11 cellular contexts compared by ENCODE assay signal in the genomic region with DNA sequence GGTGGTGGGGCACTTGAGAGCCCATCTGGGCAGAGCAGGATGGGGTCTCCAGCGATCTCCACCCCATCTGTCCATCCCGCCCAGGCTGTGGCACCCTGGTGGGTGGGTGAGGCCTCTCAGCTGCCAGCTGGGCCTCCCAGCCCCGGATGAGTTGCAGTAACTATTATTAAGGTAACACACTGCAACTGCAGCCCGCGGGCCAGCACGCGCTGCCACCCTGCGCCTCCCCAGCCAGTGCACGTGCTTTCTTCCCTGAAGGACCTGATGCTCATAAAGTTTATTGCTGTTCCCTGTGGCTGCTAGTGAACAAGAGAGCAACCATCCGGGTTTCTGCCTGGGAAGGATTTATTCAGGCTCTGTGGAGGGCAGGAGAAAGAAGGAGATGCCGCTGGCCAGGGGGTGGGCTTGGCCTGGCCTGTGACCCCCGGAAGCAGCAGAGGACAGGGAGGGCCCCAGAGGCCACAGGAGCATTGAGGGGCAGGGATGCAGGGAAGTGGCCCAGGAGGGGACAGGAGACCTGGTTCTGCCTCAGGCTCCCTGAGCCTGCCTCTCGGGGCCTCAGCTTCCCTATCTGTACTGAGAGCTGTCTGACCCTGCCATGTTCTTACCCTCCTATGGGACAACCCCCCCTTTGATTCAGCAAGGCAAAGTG. TPM values are rescaled to one million over a fixed set of nuclear protein-coding genes. Genes with fewer than 3 reads are reported as not detected.
DNase-seq lines count a peak whose midpoint lies in the region; ATAC-seq and TF ChIP-seq lines count a peak whose summit lies in the region.
"Had no signal": no experiment of that assay in that cellular context is flagged by ENCODE, and none has a peak within 500 bp of the region (broad histone marks: within the 10 kb centered on the region; RNA-seq: fewer than 3 reads in every experiment).

No MANE protein-coding gene starts in this region.

- peaks cover 3% of the 10 kb centered on the region for H3F3A ChIP-seq in smooth muscle cell (ENCODE audit: low read depth)

- DNase-seq in SJCRH30: peak; percentile 41 to 45
- DNase-seq in iPS-NIHi11 (ENCODE audit: low spot score): peak; percentile 31
- DNase-seq in smooth muscle cell (lab: John Stamatoyannopoulos, UW; ENCODE audit: unreplicated experiment): no peak
- no peak for DNase-seq in KG1 (lab: John Stamatoyannopoulos, UW)

- H3K9ac ChIP-seq in HUES48 (ENCODE audit: low read depth, low read length) (no peak overlapping the region), smooth muscle cell (ENCODE audit: low read depth) (no peak overlapping the region)
- H3K9ac ChIP-seq: parathyroid adenoma had no signal

- H3K4me1 ChIP-seq in HUES48 (ENCODE audit: control insufficient read depth, insufficient read depth, low read length): peaks cover 25% of the 10 kb centered on the region
- peaks cover 28% of the 10 kb centered on the region for H3K4me1 ChIP-seq in SJCRH30
- peaks cover 39% of the 10 kb centered on the region for H3K4me1 ChIP-seq in smooth muscle cell (ENCODE audit: low read depth)

- no peaks in the 10 kb centered on the region for H3K36me3 ChIP-seq in HUES48 (ENCODE audit: control insufficient read depth, insufficient read depth, low read length)
- H3K36me3 ChIP-seq in SJCRH30: peaks cover 5% of the 10 kb centered on the region; the same call in 1 of the 2 replicates
- H3K36me3 ChIP-seq in smooth muscle cell (ENCODE audit: low read depth): no peaks in the 10 kb centered on the region

- TF ChIP-seq CTCF in smooth muscle cell (IDR thresholded peaks at IDR 0.05; ENCODE audit: borderline replicate concordance, insufficient read depth, poor library complexity, severe bottlenecking): no peak

- no peak for ATAC-seq in GM18909 (IDR thresholded peaks at IDR 0.05; ENCODE audit: poor library complexity, unreplicated experiment)
- ATAC-seq in HG03039 (IDR thresholded peaks at IDR 0.05; ENCODE audit: unreplicated experiment): no peak
- no peak for ATAC-seq in GM19324 (IDR thresholded peaks at IDR 0.05; ENCODE audit: low FRiP score, unreplicated experiment)

- H3K9me3 ChIP-seq in HUES48 (ENCODE audit: control insufficient read depth, insufficient read depth, low read length) (no peaks in the 10 kb centered on the region), SJCRH30 (replicated peaks) (no peaks in the 10 kb centered on the region), smooth muscle cell (replicated peaks; ENCODE audit: low read depth) (no peaks in the 10 kb centered on the region)

- H3K27ac ChIP-seq in HUES48 (ENCODE audit: low read depth, low read length): peak overlapping the region; percentile 24
- peak overlapping the region; percentile 89 for H3K27ac ChIP-seq in SJCRH30
- H3K27ac ChIP-seq in smooth muscle cell (ENCODE audit: low read depth): peak overlapping the region; percentile 76
- H3K27ac ChIP-seq: foreskin keratinocyte, parathyroid adenoma had no signal

- H3K4me3 ChIP-seq in HUES48 (ENCODE audit: low read depth, low read length) (no peak overlapping the region), SJCRH30 (peak overlapping the region; percentile 77), smooth muscle cell (peak overlapping the region; percentile 19)

- H3K79me2 ChIP-seq in smooth muscle cell (ENCODE audit: low read depth): no peaks in the 10 kb centered on the region
- H3K79me2 ChIP-seq: parathyroid adenoma had no signal

- H4K20me1 ChIP-seq in smooth muscle cell (ENCODE audit: low read depth): peaks cover 3% of the 10 kb centered on the region

- H3K27me3 ChIP-seq in HUES48 (ENCODE audit: control insufficient read depth, insufficient read depth, low read length): no peaks in the 10 kb centered on the region; the same call in 1 of the 2 replicates
- no peaks in the 10 kb centered on the region for H3K27me3 ChIP-seq in SJCRH30
- no peaks in the 10 kb centered on the region for H3K27me3 ChIP-seq in smooth muscle cell (ENCODE audit: low read depth)
- H3K27me3 ChIP-seq: foreskin keratinocyte had no signal

- 52% methylated on average over 13 of the region's 13 CpGs for WGBS in smooth muscle cell (ENCODE audit: low lambda C conversion rate)

- H3K4me2 ChIP-seq in smooth muscle cell: peak overlapping the region; percentile 77

- H2AFZ ChIP-seq in smooth muscle cell (ENCODE audit: low read depth): no peak overlapping the region
- H2AFZ ChIP-seq: parathyroid adenoma had no signal

RNA-seq across cellular contexts. Expression of a gene that starts 1.7 kb away (rescaled TPM):
- total RNA-seq in SJCRH30 (2014; rRNA removed; shearing (Covaris generic)): 10.3 and 11.2 TPM in 2 replicates
- 2.2 and 2.6 TPM in 2 replicates for total RNA-seq in smooth muscle cell
- 3.7 and 5.6 TPM in 2 replicates for polyA plus RNA-seq in smooth muscle cell
- total RNA-seq: activated naive CD4-positive, alpha-beta T cell treated with anti-CD3 and anti-CD28 coated beads for 36 hours; foreskin keratinocyte had no signal
- polyA plus RNA-seq: foreskin keratinocyte had no signal

RNA-seq across cellular contexts. Expression of a gene that starts 33.5 kb away (rescaled TPM):
- 29.7 and 30.7 TPM in 2 replicates for total RNA-seq in SJCRH30 (2014; rRNA removed; shearing (Covaris generic))
- total RNA-seq in smooth muscle cell: 29.9 and 67.3 TPM in 2 replicates
- polyA plus RNA-seq in smooth muscle cell: 204 and 208 TPM in 2 replicates

RNA-seq across cellular contexts. Expression of a gene that starts 43.9 kb away (rescaled TPM):
- 43.9 and 50.1 TPM in 2 replicates for total RNA-seq in SJCRH30 (2014; rRNA removed; shearing (Covaris generic))
- 48.8 and 52.4 TPM in 2 replicates for total RNA-seq in smooth muscle cell
- polyA plus RNA-seq in smooth muscle cell: 87.3 and 91.6 TPM in 2 replicates

RNA-seq across cellular contexts. Expression of a gene that starts 58.8 kb away (rescaled TPM):
- not detected in 2 replicates for total RNA-seq in SJCRH30 (2014; rRNA removed; shearing (Covaris generic))
- total RNA-seq in smooth muscle cell: not detected in 2 replicates
- not detected in 2 replicates for polyA plus RNA-seq in smooth muscle cell
- total RNA-seq: activated naive CD4-positive, alpha-beta T cell treated with anti-CD3 and anti-CD28 coated beads for 36 hours; foreskin keratinocyte had no signal
- polyA plus RNA-seq: foreskin keratinocyte had no signal

Comparison
In these comparisons a context has a peak if more than half of its experiments do, and no peak if none do; other contexts are left out.
1. H3K27ac ChIP-seq: peak in every context shown above with its lines; median percentile 89 in SJCRH30; 76 in smooth muscle cell; 24 in HUES48.
2. DNase-seq: peak in SJCRH30 (2 of 2) and iPS-NIHi11 (single experiment); none in smooth muscle cell (single experiment) and KG1 (single experiment).